Comparison of ENCODE assay signal across 18 cellular contexts in genomic region chr7:44321796-44322195, GRCh38. TPM values are rescaled to one million over a fixed set of nuclear protein-coding genes. Genes with fewer than 3 reads are reported as not detected.
"Had no signal": no experiment of that assay in that cellular context is flagged by ENCODE, and none has a peak within 500 bp of the region (broad histone marks: within the 10 kb centered on the region; RNA-seq: fewer than 3 reads in every experiment).

No MANE protein-coding gene starts in this region.

- H3K27me3 ChIP-seq: pancreas, thyroid gland had no signal

- H3K36me3 ChIP-seq: left lung, pancreas, thyroid gland, uterus had no signal

- H3K9me3 ChIP-seq: left lung, pancreas, thyroid gland, uterus had no signal

- H3K4me1 ChIP-seq: foreskin keratinocyte, left lung, pancreas had no signal

- DNase-seq: activated CD4-positive, alpha-beta T cell treated with anti-CD3 and anti-CD28 coated beads, Interleukin-2, amount 10 ng/mL, durations not matched to agents 24 days and 14 days; activated CD4-positive, CD25-positive, alpha-beta regulatory T cell; activated CD8-positive, alpha-beta T cell treated with anti-CD3 and anti-CD28 coated beads for 36 hours; activated T-cell treated with anti-CD3 and anti-CD28 coated beads, Interleukin-2, amount 50 U/mL, for 4 hours; dorsolateral prefrontal cortex; endodermal cell; foreskin keratinocyte; naive thymus-derived CD4-positive, alpha-beta T cell; stimulated activated CD4-positive, alpha-beta T cell treated with anti-CD3 and anti-CD28 coated beads, Interleukin-2, amount 100 ng/mL, for 24 hours; stimulated activated naive CD4-positive, alpha-beta T cell treated with Interleukin-2 at 50 U/mL for 16 hours; T-helper 1 cell; T-helper 9 cell; thyroid gland; uterus had no signal

- FAIRE-seq: pancreas had no signal

- ATAC-seq: activated CD8-positive, alpha-beta T cell treated with anti-CD3 and anti-CD28 coated beads for 36 hours; activated T-cell treated with anti-CD3 and anti-CD28 coated beads, Interleukin-2, amount 50 U/mL, for 4 hours; foreskin keratinocyte; left lung; naive thymus-derived CD4-positive, alpha-beta T cell had no signal

- H3K4me3 ChIP-seq: left lung, pancreas, thyroid gland, uterus had no signal

- H3K27ac ChIP-seq: epithelial cell of prostate, foreskin keratinocyte, left lung, pancreas, uterus had no signal

RNA-seq across cellular contexts. Expression of gene CAMK2B, which starts 3.6 kb away (rescaled TPM):
- total RNA-seq: kidney epithelial cell had no signal
- polyA plus RNA-seq: naive thymus-derived CD4-positive, alpha-beta T cell had no signal
